In genomic region chr1:37670133-37670532, GRCh38 we compare ENCODE assay signal across 40 cellular contexts. TPM values are rescaled to one million over a fixed set of nuclear protein-coding genes. Genes with fewer than 3 reads are reported as not detected.
"Had no signal": no experiment of that assay in that cellular context is flagged by ENCODE, and none has a peak within 500 bp of the region (broad histone marks: within the 10 kb centered on the region; RNA-seq: fewer than 3 reads in every experiment).

No MANE protein-coding gene starts in this region.

- H3K4me1 ChIP-seq: adrenal gland, ascending aorta, body of pancreas, breast epithelium had no signal

- H3K9me3 Mint-ChIP-seq: activated naive CD4-positive, alpha-beta T cell treated with anti-CD3 and anti-CD28 coated beads for 36 hours; activated naive CD4-positive, alpha-beta T cell treated with anti-CD3 and anti-CD28 coated beads, Interleukin-2, amount 10 ng/mL, durations not matched to agents 7 days and 5 days; activated naive CD4-positive, alpha-beta T cell treated with anti-CD3 and anti-CD28 coated beads, Interleukin-2, amount 50 U/mL, for 24 hours; activated naive CD4-positive, alpha-beta T cell treated with anti-CD3 and anti-CD28 coated beads, Interleukin-2, amount 50 U/mL, for 72 hours; activated naive CD8-positive, alpha-beta T cell treated with anti-CD3 and anti-CD28 coated beads for 36 hours; activated naive CD8-positive, alpha-beta T cell treated with anti-CD3 and anti-CD28 coated beads, Interleukin-2, amount 10 ng/mL, durations not matched to agents 7 days and 5 days; activated naive CD8-positive, alpha-beta T cell treated with anti-CD3 and anti-CD28 coated beads, Interleukin-2, amount 50 U/mL, for 24 hours; activated T-cell treated with anti-CD3 and anti-CD28 coated beads, Interleukin-2, amount 50 U/mL, for 24 hours; activated T-cell treated with anti-CD3 and anti-CD28 coated beads, Interleukin-2, amount 50 U/mL, for 4 hours; activated T-cell treated with anti-CD3 and anti-CD28 coated beads, Interleukin-2, amount 50 U/mL, for 72 hours; activated T-helper 1 cell treated with anti-CD3 and anti-CD28 coated beads, Interleukin-12 subunit alpha, Interleukin-12 subunit beta, Interleukin-2, Interleukin-4 antibody, amounts not matched to agents 30 ng/mL and 10 ng/mL and 1 ng/mL, durations not matched to agents 14 hours and 24 hours and 36 hours; activated T-helper 17 cell treated with anti-CD3 and anti-CD28 coated beads, Interleukin-2, amount 50 U/mL, for 72 hours; activated T-helper 2 cell treated with anti-CD3 and anti-CD28 coated beads, Interferon-gamma antibody, Interleukin-2, Interleukin-4, amounts not matched to agents 10 μg/mL and 5 μg/mL and 100 μg/mL, durations not matched to agents 14 hours and 24 hours and 36 hours; brain; central memory CD8-positive, alpha-beta T cell had no signal

- H3K9me3 ChIP-seq: adrenal gland, ascending aorta, body of pancreas, breast epithelium had no signal

- H3K36me3 Mint-ChIP-seq: activated naive CD4-positive, alpha-beta T cell treated with anti-CD3 and anti-CD28 coated beads, Interleukin-2, amount 10 ng/mL, durations not matched to agents 7 days and 5 days; activated naive CD4-positive, alpha-beta T cell treated with anti-CD3 and anti-CD28 coated beads, Interleukin-2, amount 50 U/mL, for 24 hours; activated naive CD4-positive, alpha-beta T cell treated with anti-CD3 and anti-CD28 coated beads, Interleukin-2, amount 50 U/mL, for 72 hours; activated naive CD8-positive, alpha-beta T cell; activated naive CD8-positive, alpha-beta T cell treated with anti-CD3 and anti-CD28 coated beads for 36 hours; activated naive CD8-positive, alpha-beta T cell treated with anti-CD3 and anti-CD28 coated beads, Interleukin-2, amount 10 ng/mL, durations not matched to agents 7 days and 5 days; brain had no signal

- ATAC-seq: activated naive CD4-positive, alpha-beta T cell treated with anti-CD3 and anti-CD28 coated beads, Interleukin-2, amount 50 U/mL, for 72 hours; activated naive CD8-positive, alpha-beta T cell treated with anti-CD3 and anti-CD28 coated beads, Interleukin-2, amount 50 U/mL, for 24 hours; activated T-cell treated with anti-CD3 and anti-CD28 coated beads, Interleukin-2, amount 50 U/mL, for 4 hours; activated T-cell treated with anti-CD3 and anti-CD28 coated beads, Interleukin-2, amount 50 U/mL, for 72 hours; activated T-helper 17 cell treated with anti-CD3 and anti-CD28 coated beads, Interleukin-2, amount 50 U/mL, for 72 hours; body of pancreas had no signal

- H3K36me3 ChIP-seq: adrenal gland, ascending aorta, brain microvascular endothelial cell, breast epithelium, cardiac muscle cell had no signal

- H3K27me3 ChIP-seq: adrenal gland, ascending aorta had no signal

- H3K27ac Mint-ChIP-seq: activated naive CD4-positive, alpha-beta T cell treated with anti-CD3 and anti-CD28 coated beads for 36 hours; activated naive CD4-positive, alpha-beta T cell treated with anti-CD3 and anti-CD28 coated beads, Interleukin-2, amount 10 ng/mL, durations not matched to agents 7 days and 5 days; activated naive CD4-positive, alpha-beta T cell treated with anti-CD3 and anti-CD28 coated beads, Interleukin-2, amount 50 U/mL, for 24 hours; activated naive CD4-positive, alpha-beta T cell treated with anti-CD3 and anti-CD28 coated beads, Interleukin-2, amount 50 U/mL, for 72 hours; activated naive CD8-positive, alpha-beta T cell; activated naive CD8-positive, alpha-beta T cell treated with anti-CD3 and anti-CD28 coated beads for 36 hours; activated naive CD8-positive, alpha-beta T cell treated with anti-CD3 and anti-CD28 coated beads, Interleukin-2, amount 10 ng/mL, durations not matched to agents 7 days and 5 days; activated naive CD8-positive, alpha-beta T cell treated with anti-CD3 and anti-CD28 coated beads, Interleukin-2, amount 50 U/mL, for 24 hours; activated T-cell treated with anti-CD3 and anti-CD28 coated beads, Interleukin-2, amount 50 U/mL, for 24 hours; activated T-cell treated with anti-CD3 and anti-CD28 coated beads, Interleukin-2, amount 50 U/mL, for 72 hours; activated T-helper 1 cell treated with anti-CD3 and anti-CD28 coated beads, Interleukin-12 subunit alpha, Interleukin-12 subunit beta, Interleukin-2, Interleukin-4 antibody, amounts not matched to agents 30 ng/mL and 10 ng/mL and 1 ng/mL, durations not matched to agents 14 hours and 24 hours and 36 hours; activated T-helper 17 cell treated with anti-CD3 and anti-CD28 coated beads, Interleukin-2, amount 50 U/mL, for 72 hours; activated T-helper 2 cell treated with anti-CD3 and anti-CD28 coated beads, Interferon-gamma antibody, Interleukin-2, Interleukin-4, amounts not matched to agents 10 μg/mL and 5 μg/mL and 100 μg/mL, durations not matched to agents 14 hours and 24 hours and 36 hours; brain had no signal

- H3K27me3 Mint-ChIP-seq: activated naive CD4-positive, alpha-beta T cell treated with anti-CD3 and anti-CD28 coated beads, Interleukin-2, amount 10 ng/mL, durations not matched to agents 7 days and 5 days; central memory CD8-positive, alpha-beta T cell had no signal

- DNase-seq: activated effector memory CD4-positive, alpha-beta T cell treated with anti-CD3 and anti-CD28 coated beads, Interleukin-2, amount 50 U/mL, for 16 hours; activated effector memory CD4-positive, alpha-beta T cell treated with Interleukin-2 at 50 U/mL for 16 hours; activated gamma-delta T cell; activated gamma-delta T cell treated with Interleukin-2 at 50 U/mL for 16 hours; activated naive CD4-positive, alpha-beta T cell; activated naive CD4-positive, alpha-beta T cell treated with anti-CD3 and anti-CD28 coated beads for 36 hours; activated naive CD4-positive, alpha-beta T cell treated with anti-CD3 and anti-CD28 coated beads, Interleukin-2, amount 10 ng/mL, durations not matched to agents 7 days and 5 days; activated naive CD4-positive, alpha-beta T cell treated with anti-CD3 and anti-CD28 coated beads, Interleukin-2, amount 50 U/mL, for 16 hours; activated naive CD4-positive, alpha-beta T cell treated with Interleukin-2 at 50 U/mL for 16 hours; activated naive CD8-positive, alpha-beta T cell treated with anti-CD3 and anti-CD28 coated beads for 36 hours; activated naive CD8-positive, alpha-beta T cell treated with anti-CD3 and anti-CD28 coated beads, Interleukin-2, amount 10 ng/mL, durations not matched to agents 7 days and 5 days; activated naive CD8-positive, alpha-beta T cell treated with anti-CD3 and anti-CD28 coated beads, Interleukin-2, amount 50 U/mL, for 24 hours; activated T-cell treated with anti-CD3 and anti-CD28 coated beads, Interleukin-2, amount 50 U/mL, for 24 hours; activated T-cell treated with anti-CD3 and anti-CD28 coated beads, Interleukin-2, amount 50 U/mL, for 4 hours; activated T-cell treated with anti-CD3 and anti-CD28 coated beads, Interleukin-2, amount 50 U/mL, for 48 hours; activated T-cell treated with anti-CD3 and anti-CD28 coated beads, Interleukin-2, amount 50 U/mL, for 72 hours; adrenal gland; amniotic stem cell; amygdala; anterior cingulate cortex; body of pancreas; brain microvascular endothelial cell; caudate nucleus; central memory CD4-positive, alpha-beta T cell; cerebellar nuclear complex had no signal

- H3K4me3 Mint-ChIP-seq: activated naive CD4-positive, alpha-beta T cell treated with anti-CD3 and anti-CD28 coated beads for 36 hours; activated naive CD4-positive, alpha-beta T cell treated with anti-CD3 and anti-CD28 coated beads, Interleukin-2, amount 10 ng/mL, durations not matched to agents 7 days and 5 days; activated naive CD4-positive, alpha-beta T cell treated with anti-CD3 and anti-CD28 coated beads, Interleukin-2, amount 50 U/mL, for 24 hours; activated naive CD8-positive, alpha-beta T cell; activated naive CD8-positive, alpha-beta T cell treated with anti-CD3 and anti-CD28 coated beads for 36 hours; activated naive CD8-positive, alpha-beta T cell treated with anti-CD3 and anti-CD28 coated beads, Interleukin-2, amount 10 ng/mL, durations not matched to agents 7 days and 5 days; activated naive CD8-positive, alpha-beta T cell treated with anti-CD3 and anti-CD28 coated beads, Interleukin-2, amount 50 U/mL, for 24 hours; activated T-cell treated with anti-CD3 and anti-CD28 coated beads, Interleukin-2, amount 50 U/mL, for 24 hours; activated T-cell treated with anti-CD3 and anti-CD28 coated beads, Interleukin-2, amount 50 U/mL, for 4 hours; activated T-cell treated with anti-CD3 and anti-CD28 coated beads, Interleukin-2, amount 50 U/mL, for 72 hours; activated T-helper 1 cell treated with anti-CD3 and anti-CD28 coated beads, Interleukin-12 subunit alpha, Interleukin-12 subunit beta, Interleukin-2, Interleukin-4 antibody, amounts not matched to agents 30 ng/mL and 10 ng/mL and 1 ng/mL, durations not matched to agents 14 hours and 24 hours and 36 hours; activated T-helper 17 cell treated with anti-CD3 and anti-CD28 coated beads, Interleukin-2, amount 50 U/mL, for 72 hours; brain; central memory CD8-positive, alpha-beta T cell had no signal

- H3K27ac ChIP-seq: adrenal gland, ascending aorta, body of pancreas, brain microvascular endothelial cell, breast epithelium, cardiac muscle cell had no signal

- H3K4me3 ChIP-seq: adrenal gland, ascending aorta, body of pancreas, breast epithelium, cardiac muscle cell had no signal

RNA-seq across cellular contexts. Expression of gene CDCA8, which starts 22.2 kb away (rescaled TPM):
- total RNA-seq: body of pancreas had no signal

RNA-seq across cellular contexts. Expression of gene RSPO1, which starts 35.4 kb away (rescaled TPM):
- total RNA-seq: activated naive CD4-positive, alpha-beta T cell treated with anti-CD3 and anti-CD28 coated beads for 36 hours; activated naive CD4-positive, alpha-beta T cell treated with anti-CD3 and anti-CD28 coated beads, Interleukin-2, amount 50 U/mL, for 72 hours; activated naive CD8-positive, alpha-beta T cell treated with anti-CD3 and anti-CD28 coated beads for 36 hours; activated naive CD8-positive, alpha-beta T cell treated with anti-CD3 and anti-CD28 coated beads, Interleukin-2, amount 10 ng/mL, durations not matched to agents 7 days and 5 days; activated T-cell treated with anti-CD3 and anti-CD28 coated beads, Interleukin-2, amount 50 U/mL, for 4 hours; activated T-cell treated with anti-CD3 and anti-CD28 coated beads, Interleukin-2, amount 50 U/mL, for 72 hours; activated T-helper 1 cell treated with anti-CD3 and anti-CD28 coated beads, Interleukin-12 subunit alpha, Interleukin-12 subunit beta, Interleukin-2, Interleukin-4 antibody, amounts not matched to agents 30 ng/mL and 10 ng/mL and 1 ng/mL, durations not matched to agents 14 hours and 24 hours and 36 hours; activated T-helper 17 cell treated with anti-CD3 and anti-CD28 coated beads, Interleukin-2, amount 50 U/mL, for 72 hours; activated T-helper 2 cell treated with anti-CD3 and anti-CD28 coated beads, Interferon-gamma antibody, Interleukin-2, Interleukin-4, amounts not matched to agents 10 μg/mL and 5 μg/mL and 100 μg/mL, durations not matched to agents 14 hours and 24 hours and 36 hours; ascending aorta; astrocyte; bronchial epithelial cell; cardiac septum; chondrocyte had no signal
